ENCODE assay signal across 29 cellular contexts in genomic region chr5:98541641-98542040, GRCh38.
DNase-seq lines count a peak whose midpoint lies in the region; ATAC-seq and TF ChIP-seq lines count a peak whose summit lies in the region.
"Had no signal": no experiment of that assay in that cellular context is flagged by ENCODE, and none has a peak within 500 bp of the region (broad histone marks: within the 10 kb centered on the region; RNA-seq: fewer than 3 reads in every experiment).

No MANE protein-coding gene starts in this region.

- no peak overlapping the region for H4K91ac ChIP-seq in mesenchymal stem cell (ENCODE audit: low read length)

- H2AFZ ChIP-seq in mesenchymal stem cell (ENCODE audit: low read depth, low read length): no peak overlapping the region

- H3K79me1 ChIP-seq in mesenchymal stem cell (replicated peaks; ENCODE audit: low read length, poor library complexity, severe bottlenecking): no peaks in the 10 kb centered on the region

- TF ChIP-seq CTCF in HEK293 (tag by site-specific recombination; IDR thresholded peaks at IDR 0.05): no peak

- H3K4ac ChIP-seq in mesenchymal stem cell (ENCODE audit: low read depth in 1 of 2, low read length in 2 of 2): no peak overlapping the region

- no peak overlapping the region for H2BK120ac ChIP-seq in mesenchymal stem cell (ENCODE audit: low read depth, low read length)

- no peak overlapping the region for H4K8ac ChIP-seq in mesenchymal stem cell (ENCODE audit: low read length)

- no peak for ATAC-seq in SK-N-SH treated with all-trans-retinoic acid at 6 μM for 48 hours
- ATAC-seq: A549; CD8-positive, alpha-beta T cell had no signal

- H3K9ac ChIP-seq in mesenchymal stem cell (ENCODE audit: low read length): no peak overlapping the region
- H3K9ac ChIP-seq: BLaER1; BLaER1 treated with 17β-estradiol and CSF1 and Interleukin-3, amounts not matched to agents 10 nM and 100 nM had no signal

- no peak overlapping the region for H2BK15ac ChIP-seq in mesenchymal stem cell (ENCODE audit: low read depth, poor library complexity, severe bottlenecking)

- H3K14ac ChIP-seq in mesenchymal stem cell (ENCODE audit: low read length in 2 of 2): no peak overlapping the region

- no peaks in the 10 kb centered on the region for H3K27me3 ChIP-seq in mesenchymal stem cell (ENCODE audit: control insufficient read depth in 1 of 2, insufficient read depth in 1 of 2, low read length in 2 of 2)
- H3K27me3 ChIP-seq: BE2C; BLaER1; BLaER1 treated with 17β-estradiol and CSF1 and Interleukin-3, amounts not matched to agents 10 nM and 100 nM had no signal

- no peak overlapping the region for H3K23ac ChIP-seq in mesenchymal stem cell (ENCODE audit: low read length in 2 of 2)

- no peak overlapping the region for H3K4me3 ChIP-seq in HEK293 (ENCODE audit: low read depth, low read length)
- H3K4me3 ChIP-seq in mesenchymal stem cell (ENCODE audit: insufficient read depth in 1 of 2, low read depth in 1 of 2, low read length in 2 of 2): no peak overlapping the region
- H3K4me3 ChIP-seq: A549; BLaER1; BLaER1 treated with 17β-estradiol and CSF1 and Interleukin-3, amounts not matched to agents 10 nM and 100 nM had no signal

- no CpG with 5 or more reads among the region's 1 CpG for WGBS in mesenchymal stem cell

- H2BK5ac ChIP-seq in mesenchymal stem cell (ENCODE audit: low read depth, low read length, poor library complexity, severe bottlenecking): no peak overlapping the region

- CTCF ChIA-PET in HEK293 (lab: Yijun Ruan, JAX): interaction anchor here (0.7 kb wide), 2 partner anchors 121 to 310 kb away, joined by 3 read pairs; no protein-coding TSS in a partner anchor

- H3K9me3 ChIP-seq in HEK293 (ENCODE audit: control insufficient read depth, insufficient read depth, low read depth, low read length) (no peaks in the 10 kb centered on the region; the same call in 1 of the 2 replicates), mesenchymal stem cell (ENCODE audit: control insufficient read depth, low read length) (peaks cover 36% of the 10 kb centered on the region)
- H3K9me3 ChIP-seq: A549, Caco-2 had no signal

- no peak overlapping the region for H2AK5ac ChIP-seq in mesenchymal stem cell (ENCODE audit: low read length, severe bottlenecking)

- H3K36me3 ChIP-seq in HEK293 (ENCODE audit: control insufficient read depth in 2 of 2, insufficient read depth in 1 of 2, low read length in 2 of 2) (no peaks in the 10 kb centered on the region), mesenchymal stem cell (ENCODE audit: control insufficient read depth in 1 of 2, insufficient read depth in 2 of 2, low read depth in 1 of 2, low read length in 2 of 2) (no peaks in the 10 kb centered on the region)
- H3K36me3 ChIP-seq: BE2C, BLaER1 had no signal

- POLR2A ChIA-PET in HEK293 (lab: Yijun Ruan, JAX): no interaction called here

- H3K4me1 ChIP-seq in HEK293 (ENCODE audit: control insufficient read depth, insufficient read depth, low read length) (no peaks in the 10 kb centered on the region), mesenchymal stem cell (ENCODE audit: control insufficient read depth, insufficient read depth, low read depth, low read length) (no peaks in the 10 kb centered on the region)
- H3K4me1 ChIP-seq: A549; BE2C; BLaER1; BLaER1 treated with 17β-estradiol and CSF1 and Interleukin-3, amounts not matched to agents 10 nM and 100 nM; Caco-2 had no signal

- H3K27ac ChIP-seq in HEK293 (ENCODE audit: extremely low read depth, low read depth, low read length): no peak overlapping the region
- no peak overlapping the region for H3K27ac ChIP-seq in mesenchymal stem cell (ENCODE audit: low read length, poor library complexity, severe bottlenecking)
- H3K27ac ChIP-seq: 22Rv1; A549; BLaER1; BLaER1 treated with 17β-estradiol and CSF1 and Interleukin-3, amounts not matched to agents 10 nM and 100 nM; C4-2B had no signal

- no peak overlapping the region for H2BK12ac ChIP-seq in mesenchymal stem cell (ENCODE audit: low read length in 2 of 2)

- peak; percentile 15 for DNase-seq in amniotic epithelial cell (ENCODE audit: low read depth)
- no peak for DNase-seq in mesenchymal stem cell
- DNase-seq: 8988T; ACHN; AML-193; BE2C; C1 segment of cervical spinal cord; Caco-2; Calu3; CD4-positive, alpha-beta memory T cell; CD4-positive, alpha-beta T cell; CD4-positive, CD25-positive, alpha-beta regulatory T cell; CD8-positive, alpha-beta memory T cell; CD8-positive, alpha-beta T cell; COR-L47; DMS 273 treated with DMSO at 0.1 percent for 48 hours; DMS153; DMS53; DMS79; DMS79 treated with DMSO at 0.1 percent for 48 hours; DND-41; EL had no signal

- no peak overlapping the region for H3K4me2 ChIP-seq in mesenchymal stem cell (ENCODE audit: low read length, poor library complexity, severe bottlenecking)
- H3K4me2 ChIP-seq: A549; BLaER1; BLaER1 treated with 17β-estradiol and CSF1 and Interleukin-3, amounts not matched to agents 10 nM and 100 nM had no signal

- H3K18ac ChIP-seq in mesenchymal stem cell (ENCODE audit: low read depth in 1 of 2, low read length in 2 of 2): no peak overlapping the region

TF ChIP-seq in HEK293, 187 proteins besides CTCF, POLR2A, EP300 and RAD21 (continues in another document):
- TF ChIP-seq RBAK (tag by site-specific recombination; IDR thresholded peaks at IDR 0.05): no peak
- TF ChIP-seq, protein P1, sequence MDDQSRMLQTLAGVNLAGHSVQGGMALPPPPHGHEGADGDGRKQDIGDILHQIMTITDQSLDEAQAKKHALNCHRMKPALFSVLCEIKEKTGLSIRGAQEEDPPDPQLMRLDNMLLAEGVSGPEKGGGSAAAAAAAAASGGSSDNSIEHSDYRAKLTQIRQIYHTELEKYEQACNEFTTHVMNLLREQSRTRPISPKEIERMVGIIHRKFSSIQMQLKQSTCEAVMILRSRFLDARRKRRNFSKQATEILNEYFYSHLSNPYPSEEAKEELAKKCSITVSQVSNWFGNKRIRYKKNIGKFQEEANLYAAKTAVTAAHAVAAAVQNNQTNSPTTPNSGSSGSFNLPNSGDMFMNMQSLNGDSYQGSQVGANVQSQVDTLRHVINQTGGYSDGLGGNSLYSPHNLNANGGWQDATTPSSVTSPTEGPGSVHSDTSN (CRISPR knock-in tag; IDR thresholded peaks at IDR 0.05): no peak
- TF ChIP-seq ZNF426 (tag by site-specific recombination; IDR thresholded peaks at IDR 0.05): no peak
- TF ChIP-seq, protein P2, sequence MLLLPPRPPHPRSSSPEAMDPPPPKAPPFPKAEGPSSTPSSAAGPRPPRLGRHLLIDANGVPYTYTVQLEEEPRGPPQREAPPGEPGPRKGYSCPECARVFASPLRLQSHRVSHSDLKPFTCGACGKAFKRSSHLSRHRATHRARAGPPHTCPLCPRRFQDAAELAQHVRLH (tag by site-specific recombination; IDR thresholded peaks at IDR 0.05): no peak
- TF ChIP-seq GLIS2 (tag by site-specific recombination; IDR thresholded peaks at IDR 0.05): no peak
- no peak for TF ChIP-seq ZNF530 (tag by site-specific recombination; IDR thresholded peaks at IDR 0.05; ENCODE audit: low read depth)
- TF ChIP-seq ZNF37A (tag by site-specific recombination; IDR thresholded peaks at IDR 0.05): no peak
- TF ChIP-seq OVOL3 (tag by site-specific recombination; IDR thresholded peaks at IDR 0.05): no peak
- no peak for TF ChIP-seq ZNF629 (tag by site-specific recombination; IDR thresholded peaks at IDR 0.05)
- no peak for TF ChIP-seq SP7 (tag by site-specific recombination; IDR thresholded peaks at IDR 0.05)
- no peak for TF ChIP-seq ZNF10 (tag by site-specific recombination; IDR thresholded peaks at IDR 0.05)
- no peak for TF ChIP-seq ZFP3 (tag by site-specific recombination; IDR thresholded peaks at IDR 0.05; ENCODE audit: low read depth)
- no peak for TF ChIP-seq ZXDB (tag by site-specific recombination; IDR thresholded peaks at IDR 0.05)

TF ChIP-seq in SK-N-SH treated with all-trans-retinoic acid at 6 μM for 48 hours, 23 proteins besides CTCF, POLR2A, EP300 and RAD21 (continues in another document):
- TF ChIP-seq ZFP3 (CRISPR knock-in tag; IDR thresholded peaks at IDR 0.05) (no peak), PATZ1 (CRISPR knock-in tag; IDR thresholded peaks at IDR 0.05; ENCODE audit: borderline replicate concordance) (no peak), ZFP30 (CRISPR knock-in tag; IDR thresholded peaks at IDR 0.05) (no peak), ARNTL (CRISPR knock-in tag; IDR thresholded peaks at IDR 0.05; ENCODE audit: borderline replicate concordance, low read depth) (no peak), ZNF70 (CRISPR knock-in tag; IDR thresholded peaks at IDR 0.05) (no peak)
